10 cellular contexts compared by ENCODE assay signal in genomic region chr3:108406063-108406660, GRCh38.
DNase-seq lines count a peak whose midpoint lies in the region; ATAC-seq and FAIRE-seq lines count a peak whose summit lies in the region.
"Had no signal": no experiment of that assay in that cellular context is flagged by ENCODE, and none has a peak within 500 bp of the region (broad histone marks: within the 10 kb centered on the region; RNA-seq: fewer than 3 reads in every experiment).

No MANE protein-coding gene starts in this region.

- in situ Hi-C loops in KBM-7 (cut with MboI; ENCODE audit: low pct_unique_long_range_greater_than_20kb, low sequenced_read_pairs), result no loop called here

- no peak overlapping the region for H3K27ac ChIP-seq in BLaER1 treated with 17β-estradiol and CSF1 and Interleukin-3, amounts not matched to agents 10 nM and 100 nM
- H3K27ac ChIP-seq: neural progenitor cell had no signal

- H3K27me3 ChIP-seq in BLaER1 treated with 17β-estradiol and CSF1 and Interleukin-3, amounts not matched to agents 10 nM and 100 nM, result no peaks in the 10 kb centered on the region
- H3K27me3 ChIP-seq: neural progenitor cell had no signal

- peaks cover 13 to 46% (median 28%) of the 10 kb centered on the region in 10 experiments; a peak in 19 of 20 replicates for H3K4me1 ChIP-seq in BLaER1 treated with 17β-estradiol and CSF1 and Interleukin-3, amounts not matched to agents 10 nM and 100 nM

- DNase-seq in amniotic epithelial cell (ENCODE audit: low read depth) (peak; percentile 77), SK-N-DZ (ENCODE audit: low spot score) (no peak), NCI-H2081 (lab: John Stamatoyannopoulos, UW) (no peak), KBM-7 (no peak), GM19239 (ENCODE audit: insufficient read length, low spot score) (no peak)
- DNase-seq: H7 had no signal

- no peak for FAIRE-seq in GM19239 (lab: Jason Lieb, UNC)

- peak overlapping the region in 6 of 11 experiments; percentile 12 to 66 (median 48); a peak in 10 of 22 replicates for H3K4me2 ChIP-seq in BLaER1 treated with 17β-estradiol and CSF1 and Interleukin-3, amounts not matched to agents 10 nM and 100 nM
- H3K4me2 ChIP-seq: neural progenitor cell had no signal

- H3K36me3 ChIP-seq in BLaER1 treated with 17β-estradiol and CSF1 and Interleukin-3, amounts not matched to agents 10 nM and 100 nM, result no peaks in the 10 kb centered on the region
- H3K36me3 ChIP-seq: neural progenitor cell had no signal

- no peak overlapping the region for H3K9ac ChIP-seq in BLaER1 treated with 17β-estradiol and CSF1 and Interleukin-3, amounts not matched to agents 10 nM and 100 nM
- H3K9ac ChIP-seq: neural progenitor cell had no signal

- no peaks in the 10 kb centered on the region for H4K20me1 ChIP-seq in BLaER1 treated with 17β-estradiol and CSF1 and Interleukin-3, amounts not matched to agents 10 nM and 100 nM

- peaks cover 0 to 5% (median 0%) of the 10 kb centered on the region in 11 experiments; a peak in 4 of 22 replicates for H3K9me3 ChIP-seq in BLaER1 treated with 17β-estradiol and CSF1 and Interleukin-3, amounts not matched to agents 10 nM and 100 nM (replicated peaks in 1 of 11)

- H3K4me3 ChIP-seq in BLaER1 treated with 17β-estradiol and CSF1 and Interleukin-3, amounts not matched to agents 10 nM and 100 nM, result no peak overlapping the region
- H3K4me3 ChIP-seq: neural progenitor cell had no signal

- ATAC-seq in GM19452 (IDR thresholded peaks at IDR 0.05; ENCODE audit: unreplicated experiment), result peak; percentile 25
- ATAC-seq in HG03565 (IDR thresholded peaks at IDR 0.05; ENCODE audit: unreplicated experiment), result peak; percentile 3
